Comparison of ENCODE assay signal across 12 cellular contexts in genomic region chr16:48444574-48444973, GRCh38. TPM values are rescaled to one million over a fixed set of nuclear protein-coding genes. Genes with fewer than 3 reads are reported as not detected.
DNase-seq lines count a peak whose midpoint lies in the region; ATAC-seq, FAIRE-seq and TF ChIP-seq lines count a peak whose summit lies in the region.
"Had no signal": no experiment of that assay in that cellular context is flagged by ENCODE, and none has a peak within 500 bp of the region (broad histone marks: within the 10 kb centered on the region; RNA-seq: fewer than 3 reads in every experiment).

No MANE protein-coding gene starts in this region.

- ATAC-seq in HG03045 (IDR thresholded peaks at IDR 0.05; ENCODE audit: unreplicated experiment): no peak

- H3K79me2 ChIP-seq in fibroblast of lung (ENCODE audit: control insufficient read depth, insufficient read depth, low read length): no peaks in the 10 kb centered on the region

- H3K4me3 ChIP-seq in BJ (ENCODE audit: low read depth, low read length): no peak overlapping the region
- peak overlapping the region in 3 of 4 experiments; percentile 3 to 24 (median 12) for H3K4me3 ChIP-seq in fibroblast of lung (replicated peaks in 1 of 4; ENCODE audit: control extremely low read depth in 1 of 4, insufficient read depth in 1 of 4, low read depth in 3 of 4, low read length in 4 of 4)

- H3K27ac ChIP-seq in fibroblast of lung (ENCODE audit: insufficient read depth, low read length): peak overlapping the region; percentile 92

- TF ChIP-seq CTCF in BJ (IDR thresholded peaks at IDR 0.05; ENCODE audit: insufficient read depth, low read depth, low read length) (no peak), fibroblast of lung (conservative IDR thresholded peaks at IDR 0.05 in 1 of 2, IDR thresholded peaks at IDR 0.05 in 1 of 2; ENCODE audit: low read depth in 1 of 2, low read length in 2 of 2) (no peak)

- no peaks in the 10 kb centered on the region for H3K36me3 ChIP-seq in BJ (ENCODE audit: control insufficient read depth, insufficient read depth, low read length)
- no peaks in the 10 kb centered on the region for H3K36me3 ChIP-seq in fibroblast of lung (ENCODE audit: control insufficient read depth, insufficient read depth, low read length)

- DNase-seq in BJ (ENCODE audit: low read depth): peak; percentile 46
- DNase-seq in RCC 7860 (ENCODE audit: low spot score): peak; percentile 81
- DNase-seq in fibroblast of lung (ENCODE audit: low read depth in 2 of 2): peak; percentile 92 to 93
- DNase-seq in non-pigmented ciliary epithelial cell (ENCODE audit: low read depth): peak; percentile 79
- DNase-seq in NOMO-1 treated with DMSO at 0.1 percent for 48 hours (lab: John Stamatoyannopoulos, UW; ENCODE audit: unreplicated experiment): no peak
- DNase-seq in hippocampal formation (lab: John Stamatoyannopoulos, UW): no peak
- no peak for DNase-seq in activated CD4-positive, alpha-beta T cell treated with anti-CD3 and anti-CD28 coated beads, Interleukin-2, amount 50 U/mL, for 4 hours
- DNase-seq: Caco-2; NCI-H1092; stimulated activated naive CD4-positive, alpha-beta T cell; T-helper 9 cell had no signal

- H3K27me3 ChIP-seq in BJ (ENCODE audit: control insufficient read depth, insufficient read depth, low read length) (no peaks in the 10 kb centered on the region), fibroblast of lung (ENCODE audit: control insufficient read depth, insufficient read depth, low read length) (no peaks in the 10 kb centered on the region)

- CTCF ChIA-PET in BJ (lab: Yijun Ruan, JAX): interaction anchor here (1.5 kb wide), 1 partner anchor 179 kb away, joined by 3 read pairs; no protein-coding TSS in a partner anchor

- H2AFZ ChIP-seq in fibroblast of lung (ENCODE audit: low read length): peak overlapping the region; percentile 79

- no peaks in the 10 kb centered on the region for H4K20me1 ChIP-seq in fibroblast of lung (ENCODE audit: control insufficient read depth, extremely low read depth, insufficient read depth, low read length)

- no peaks in the 10 kb centered on the region for H3K9me3 ChIP-seq in fibroblast of lung (ENCODE audit: control insufficient read depth, insufficient read depth, low read depth, low read length)
- H3K9me3 ChIP-seq: Caco-2 had no signal

- peaks cover 8% of the 10 kb centered on the region for H3K4me1 ChIP-seq in fibroblast of lung (ENCODE audit: control insufficient read depth, extremely low read depth, insufficient read depth, low read length)

- peak; percentile 77 for FAIRE-seq in RCC 7860 (lab: Jason Lieb, UNC)

- peak overlapping the region; percentile 79 for H3K4me2 ChIP-seq in fibroblast of lung (ENCODE audit: extremely low read depth, insufficient read depth, low read length)

- peak overlapping the region; percentile 44 for H3K9ac ChIP-seq in fibroblast of lung (ENCODE audit: insufficient read depth, low read length)

- POLR2A ChIA-PET in BJ (lab: Charles Lee): no interaction called here

RNA-seq across cellular contexts. Expression of gene SIAH1, which starts 59.4 kb away (rescaled TPM):
- polyA plus RNA-seq in BJ (2011; rRNA removed): 11.7 and 18.3 TPM in 2 replicates
- polyA minus RNA-seq in BJ (2011; rRNA and poly(A)+ RNA removed): 20.0 and 26.4 TPM in 2 replicates
- total RNA-seq in fibroblast of lung: 50.6 and 59.1 TPM in 2 replicates
- 17.4 and 21.4 TPM in 2 replicates for polyA plus RNA-seq in fibroblast of lung
- polyA plus RNA-seq in fibroblast of lung (2012): 12.9 and 14.5 TPM in 2 replicates
- 11.9 and 24.3 TPM in 2 replicates for polyA minus RNA-seq in fibroblast of lung (ENCODE audit: low replicate concordance)

Comparison
In these comparisons a context has a peak if more than half of its experiments do, and no peak if none do; other contexts are left out.
1. DNase-seq: peak in BJ (single experiment), RCC 7860 (single experiment), fibroblast of lung (2 of 2) and non-pigmented ciliary epithelial cell (single experiment); none in NOMO-1 treated with DMSO at 0.1 percent for 48 hours (single experiment), hippocampal formation (0 of 2) and activated CD4-positive, alpha-beta T cell treated with anti-CD3 and anti-CD28 coated beads, Interleukin-2, amount 50 U/mL, for 4 hours (0 of 2).